11 cellular contexts compared by ENCODE assay signal in the genomic region with DNA sequence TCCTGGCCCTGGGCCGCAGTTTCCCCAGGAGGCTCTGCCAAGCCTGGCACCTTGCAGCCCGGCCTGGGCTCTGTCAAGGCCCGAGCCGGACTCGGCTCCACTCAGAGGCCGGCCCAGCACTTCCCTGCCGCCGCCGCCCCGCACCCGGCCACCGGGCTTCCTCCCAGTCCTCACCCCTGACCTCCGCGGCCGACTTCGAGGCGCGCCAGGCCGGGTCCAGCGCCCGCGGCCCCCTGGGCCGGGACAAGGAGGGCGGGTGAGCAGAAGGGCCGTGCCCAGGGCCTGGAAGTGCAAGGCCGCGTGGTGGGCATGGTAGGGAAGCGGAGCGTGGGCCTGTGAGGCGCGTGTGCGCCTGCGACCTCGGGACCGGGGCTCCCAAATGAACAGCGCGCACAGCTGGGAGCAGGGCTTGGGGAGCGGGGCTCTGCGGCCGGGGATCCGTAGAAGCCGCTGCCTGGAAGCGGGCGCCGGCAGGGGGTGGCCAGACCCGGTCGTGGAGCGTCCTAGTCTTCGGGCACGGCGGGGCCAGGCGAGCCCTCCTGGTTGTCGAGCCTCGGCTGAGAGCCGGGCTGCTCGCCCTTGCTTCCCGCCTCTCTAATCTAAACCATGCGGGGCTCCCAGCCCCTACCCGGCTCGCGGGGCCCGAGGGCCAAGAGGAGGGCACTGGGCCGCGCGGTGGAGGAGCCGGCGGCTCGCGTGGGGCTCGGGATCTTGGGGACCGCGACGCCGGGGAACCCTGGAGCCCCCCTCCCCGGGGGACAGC. TPM values are rescaled to one million over a fixed set of nuclear protein-coding genes. Genes with fewer than 3 reads are reported as not detected.
DNase-seq lines count a peak whose midpoint lies in the region; ATAC-seq, FAIRE-seq and TF ChIP-seq lines count a peak whose summit lies in the region.
"Had no signal": no experiment of that assay in that cellular context is flagged by ENCODE, and none has a peak within 500 bp of the region (broad histone marks: within the 10 kb centered on the region; RNA-seq: fewer than 3 reads in every experiment).

No MANE protein-coding gene starts in this region.

- H3K23ac ChIP-seq in H1 (ENCODE audit: insufficient read length) (no peak overlapping the region), mesenchymal stem cell (ENCODE audit: low read length in 2 of 2) (no peak overlapping the region)

- no peak overlapping the region for H3K56ac ChIP-seq in H1 (replicated peaks; ENCODE audit: insufficient read length, low read depth, low read length)

- H3K14ac ChIP-seq in H1 (ENCODE audit: insufficient read length) = no peak overlapping the region
- H3K14ac ChIP-seq in mesenchymal stem cell (ENCODE audit: low read length in 2 of 2) = no peak overlapping the region

- H4K91ac ChIP-seq in H1 (replicated peaks; ENCODE audit: insufficient read length, low read length) (no peak overlapping the region), mesenchymal stem cell (ENCODE audit: low read length) (no peak overlapping the region)

- peaks cover 17 to 22% of the 10 kb centered on the region in 2 experiments for H4K20me1 ChIP-seq in H1 (replicated peaks in 1 of 2; ENCODE audit: control insufficient read depth in 1 of 2, insufficient read depth in 2 of 2, low read length in 2 of 2)

- H2BK20ac ChIP-seq in H1 (ENCODE audit: low read length) = no peak overlapping the region

- 2% methylated on average over 47 of the region's 75 CpGs; no CpG with 5 or more reads in 1 of the 2 experiments for WGBS in H1 (ENCODE audit: extremely low coverage in 1 of 2, insufficient coverage in 1 of 2, insufficient read length in 1 of 2, insufficient replicate concordance in 2 of 2, low coverage in 1 of 2, low lambda C conversion rate in 2 of 2, missing lambda C conversion rate in 1 of 2), 2 experiments
- 4% methylated on average over 51 of the region's 75 CpGs for WGBS in mesenchymal stem cell

- H3K79me1 ChIP-seq in H1 (ENCODE audit: low read depth, low read length) = no peaks in the 10 kb centered on the region
- no peaks in the 10 kb centered on the region for H3K79me1 ChIP-seq in mesenchymal stem cell (replicated peaks; ENCODE audit: low read length, poor library complexity, severe bottlenecking)

- H3K9me3 Mint-ChIP-seq in activated T-cell treated with anti-CD3 and anti-CD28 coated beads, Interleukin-2, amount 50 U/mL, for 72 hours = no peaks in the 10 kb centered on the region

- peak overlapping the region in 1 of 2 donors; percentile 20 for H3K4me3 Mint-ChIP-seq in activated T-cell treated with anti-CD3 and anti-CD28 coated beads, Interleukin-2, amount 50 U/mL, for 72 hours

- H3K18ac ChIP-seq in H1 (ENCODE audit: extremely low read depth, low read length) (no peak overlapping the region), mesenchymal stem cell (ENCODE audit: low read depth in 1 of 2, low read length in 2 of 2) (no peak overlapping the region)

- H3K4me1 Mint-ChIP-seq in activated T-cell treated with anti-CD3 and anti-CD28 coated beads, Interleukin-2, amount 50 U/mL, for 72 hours (ENCODE audit: low read depth) = peaks cover 31% of the 10 kb centered on the region

- H3K4ac ChIP-seq in H1 (replicated peaks; ENCODE audit: insufficient read length, low read depth, low read length) (no peak overlapping the region), mesenchymal stem cell (ENCODE audit: low read depth in 1 of 2, low read length in 2 of 2) (no peak overlapping the region)

- H3K4me2 ChIP-seq in H1 (ENCODE audit: insufficient read depth in 1 of 2, low read depth in 2 of 2, low read length in 2 of 2) (peak overlapping the region; percentile 59 to 79), mesenchymal stem cell (ENCODE audit: low read length, poor library complexity, severe bottlenecking) (peak overlapping the region; percentile 69)

- H2AFZ ChIP-seq in H1 (ENCODE audit: low read length) (no peak overlapping the region), mesenchymal stem cell (ENCODE audit: low read depth, low read length) (peak overlapping the region; percentile 19)

- FAIRE-seq in H1 (lab: Jason Lieb, UNC) = no peak

- H3K27ac ChIP-seq in H1 (ENCODE audit: low read depth, low read length) (no peak overlapping the region), mesenchymal stem cell (ENCODE audit: low read length, poor library complexity, severe bottlenecking) (no peak overlapping the region), thoracic aorta (no peak overlapping the region)
- H3K27ac ChIP-seq: SK-N-MC had no signal

- H3K9me3 ChIP-seq in H1 (ENCODE audit: insufficient read depth in 2 of 2, low read depth in 1 of 2, low read length in 1 of 2) (peaks cover 0 to 4% of the 10 kb centered on the region in 2 experiments; a peak in 1 of 4 replicates), mesenchymal stem cell (ENCODE audit: control insufficient read depth, low read length) (no peaks in the 10 kb centered on the region), thoracic aorta (no peaks in the 10 kb centered on the region)

- H3K23me2 ChIP-seq in H1 (ENCODE audit: low read depth, low read length) = peaks cover 4% of the 10 kb centered on the region; the same call in 1 of the 2 replicates

- H2BK5ac ChIP-seq in H1 (ENCODE audit: low read depth, low read length) = no peak overlapping the region
- H2BK5ac ChIP-seq in mesenchymal stem cell (ENCODE audit: low read depth, low read length, poor library complexity, severe bottlenecking) = no peak overlapping the region

- peak; percentile 35 to 45 for ATAC-seq in activated T-cell treated with anti-CD3 and anti-CD28 coated beads, Interleukin-2, amount 50 U/mL, for 72 hours (replicated peaks in 1 of 2)
- ATAC-seq in thoracic aorta (ENCODE audit: insufficient number of reproducible peaks, low FRiP score, low read depth) (no peak), GM21737 (IDR thresholded peaks at IDR 0.05; ENCODE audit: unreplicated experiment) (no peak)

- no peak overlapping the region for H2BK12ac ChIP-seq in H1 (ENCODE audit: low read depth, low read length)
- no peak overlapping the region for H2BK12ac ChIP-seq in mesenchymal stem cell (ENCODE audit: low read length in 2 of 2)

- no peaks in the 10 kb centered on the region for H3K79me2 ChIP-seq in H1 (ENCODE audit: control insufficient read depth in 1 of 2, insufficient read depth in 2 of 2, low read length in 2 of 2)

- POLR2A ChIA-PET in H1 (lab: Charles Lee; ENCODE audit: partially characterized antibody) = interaction anchor here (0.8 to 1.1 kb wide), 2 partner anchors 12 to 38 kb away, joined by 3 to 6 read pairs; no protein-coding TSS in a partner anchor

- H2BK15ac ChIP-seq in H1 (ENCODE audit: low read length) (no peak overlapping the region), mesenchymal stem cell (ENCODE audit: low read depth, poor library complexity, severe bottlenecking) (peak overlapping the region; percentile 56)

- TF ChIP-seq RAD21 in H1 (IDR thresholded peaks at IDR 0.05 in 1 of 2, conservative IDR thresholded peaks at IDR 0.05 in 1 of 2; ENCODE audit: low read depth in 2 of 2, low read length in 2 of 2) = no peak

- TF ChIP-seq POLR2A in H1 (IDR thresholded peaks at IDR 0.05; ENCODE audit: control extremely low read depth in 1 of 2, low read depth in 2 of 2, low read length in 2 of 2) = no peak

- peak overlapping the region; percentile 16 to 59 (median 18); a peak in 6 of 8 replicates for H3K4me3 ChIP-seq in H1 (ENCODE audit: extremely low read depth in 1 of 4, insufficient read depth in 2 of 4, low read depth in 3 of 4, low read length in 4 of 4)
- peak overlapping the region in 1 of 2 experiments; percentile 60 for H3K4me3 ChIP-seq in mesenchymal stem cell (ENCODE audit: insufficient read depth in 1 of 2, low read depth in 1 of 2, low read length in 2 of 2)
- H3K4me3 ChIP-seq in thoracic aorta = peak overlapping the region; percentile 68
- H3K4me3 ChIP-seq: SK-N-MC had no signal

- H3K36me3 Mint-ChIP-seq in activated T-cell treated with anti-CD3 and anti-CD28 coated beads, Interleukin-2, amount 50 U/mL, for 72 hours (ENCODE audit: insufficient read depth in 2 of 2) = no peaks in the 10 kb centered on the region

- H3K4me1 ChIP-seq in H1 (replicated peaks in 1 of 4; ENCODE audit: control insufficient read depth in 3 of 4, insufficient read depth in 4 of 4, low read length in 3 of 4) (peaks cover 0 to 26% (median 10%) of the 10 kb centered on the region in 4 experiments; a peak in 5 of 7 replicates), mesenchymal stem cell (ENCODE audit: control insufficient read depth, insufficient read depth, low read depth, low read length) (peaks cover 21% of the 10 kb centered on the region), thoracic aorta (ENCODE audit: control insufficient read depth in 1 of 2, low read depth in 2 of 2) (peaks cover 9 to 22% of the 10 kb centered on the region in 2 donors)

- H3K36me3 ChIP-seq in H1 (ENCODE audit: control insufficient read depth in 2 of 4, insufficient read depth in 4 of 4, low read length in 3 of 4) (peaks cover 0 to 15% (median 0%) of the 10 kb centered on the region in 4 experiments; a peak in 1 of 8 replicates), mesenchymal stem cell (ENCODE audit: control insufficient read depth in 1 of 2, insufficient read depth in 2 of 2, low read depth in 1 of 2, low read length in 2 of 2) (no peaks in the 10 kb centered on the region), thoracic aorta (no peaks in the 10 kb centered on the region)

- TF ChIP-seq CTCF in H1 (IDR thresholded peaks at IDR 0.05; ENCODE audit: control extremely low read depth in 1 of 3, insufficient read depth in 1 of 3, low read depth in 1 of 3, low read length in 3 of 3) (no peak), thoracic aorta (IDR thresholded peaks at IDR 0.05) (no peak)

- no peak overlapping the region for H4K8ac ChIP-seq in H1 (ENCODE audit: extremely low read depth, insufficient read depth, low read length)
- no peak overlapping the region for H4K8ac ChIP-seq in mesenchymal stem cell (ENCODE audit: low read length)

- no peak overlapping the region for H4K5ac ChIP-seq in H1 (ENCODE audit: insufficient read length, low read depth, low read length)

- CTCF ChIA-PET in H1 (lab: Charles Lee; ENCODE audit: partially characterized antibody) = interaction anchor here (1.0 to 11.6 kb wide), 9 partner anchors 10 to 57 kb away, joined by 3 to 136 read pairs (median 9); partner anchors contain the start of gene TBX2

- H2AK5ac ChIP-seq in H1 (ENCODE audit: low read depth, low read length) (no peak overlapping the region), mesenchymal stem cell (ENCODE audit: low read length, severe bottlenecking) (no peak overlapping the region)

- no peak for DNase-seq in activated T-cell treated with anti-CD3 and anti-CD28 coated beads, Interleukin-2, amount 50 U/mL, for 72 hours
- no peak for DNase-seq in activated T-cell treated with anti-CD3 and anti-CD28 coated beads, Interleukin-2, amount 50 U/mL, for 48 hours
- DNase-seq in H1 (ENCODE audit: low read depth in 1 of 2, low spot score in 2 of 2) = peak in 1 of 2 experiments; percentile 83
- no peak for DNase-seq in mesenchymal stem cell
- DNase-seq in thoracic aorta (ENCODE audit: low spot score) = no peak
- DNase-seq in DMS79 (lab: John Stamatoyannopoulos, UW) = no peak
- DNase-seq in RPMI8226 = no peak
- DNase-seq: activated CD8-positive, alpha-beta memory T cell treated with anti-CD3 and anti-CD28 coated beads for 24 hours; NCI-H2081 had no signal

- H3K27me3 ChIP-seq in H1 (replicated peaks in 1 of 4; ENCODE audit: control insufficient read depth in 3 of 4, extremely low read depth in 1 of 4, insufficient read depth in 3 of 4, low read length in 3 of 4) (peaks cover 63 to 90% (median 71%) of the 10 kb centered on the region in 4 experiments), mesenchymal stem cell (ENCODE audit: control insufficient read depth in 1 of 2, insufficient read depth in 1 of 2, low read length in 2 of 2) (peaks cover 70 to 78% of the 10 kb centered on the region in 2 experiments), thoracic aorta (replicated peaks; ENCODE audit: insufficient read depth) (peaks cover 30% of the 10 kb centered on the region)

- H3K9ac ChIP-seq in H1 (replicated peaks in 1 of 4; ENCODE audit: extremely low read depth in 1 of 4, low read depth in 3 of 4, low read length in 3 of 4) (no peak overlapping the region), mesenchymal stem cell (ENCODE audit: low read length) (peak overlapping the region; percentile 43)

- H2BK120ac ChIP-seq in H1 (replicated peaks; ENCODE audit: low read depth, low read length) (no peak overlapping the region), mesenchymal stem cell (ENCODE audit: low read depth, low read length) (peak overlapping the region; percentile 66)

- H3K27ac Mint-ChIP-seq in activated T-cell treated with anti-CD3 and anti-CD28 coated beads, Interleukin-2, amount 50 U/mL, for 72 hours = no peak overlapping the region

- TF ChIP-seq EP300 in H1 (IDR thresholded peaks at IDR 0.05; ENCODE audit: borderline replicate concordance in 1 of 2, low read depth in 2 of 2, low read length in 2 of 2) = no peak

- H3K27me3 Mint-ChIP-seq in activated T-cell treated with anti-CD3 and anti-CD28 coated beads, Interleukin-2, amount 50 U/mL, for 72 hours (ENCODE audit: low read depth) = peaks cover 66% of the 10 kb centered on the region

RNA-seq across cellular contexts. Expression of gene TBX4, which starts 0.5 kb away (rescaled TPM):
- total RNA-seq in activated T-cell treated with anti-CD3 and anti-CD28 coated beads, Interleukin-2, amount 50 U/mL, for 72 hours = not detected
- not detected in 2 replicates for total RNA-seq in H1 (2021; fragmentation: NEBNext Ultra II Directional; extraction: Animal tissue kit (Norgen Biotek cat#: 25700))
- polyA plus RNA-seq in H1 (2011; rRNA removed) = 0.02 TPM in 1 of 2 replicates, not detected in the other
- polyA plus RNA-seq in H1 (2011; cell fraction: cytosol; rRNA removed) = not detected
- not detected for polyA plus RNA-seq in H1 (2011; cell fraction: nucleus; rRNA removed)
- 0.15 to 0.34 TPM in 2 of 4 replicates, not detected in the others for polyA plus RNA-seq in H1 (2012, experiment 1 of 2)
- 0.04 TPM for polyA plus RNA-seq in H1 (2012, experiment 2 of 2)
- not detected for polyA plus RNA-seq in H1 (2013, experiment 1 of 2)
- polyA plus RNA-seq in H1 (2013, experiment 2 of 2) = 0.02 TPM
- polyA minus RNA-seq in H1 (2011; rRNA and poly(A)+ RNA removed) = not detected in 2 replicates
- polyA minus RNA-seq in H1 (2011; cell fraction: cytosol; rRNA and poly(A)+ RNA removed) = not detected
- not detected for polyA minus RNA-seq in H1 (2011; cell fraction: nucleus; rRNA and poly(A)+ RNA removed)
- polyA plus RNA-seq in mesenchymal stem cell (2013, experiment 1 of 2) = not detected
- polyA plus RNA-seq in mesenchymal stem cell (2013, experiment 2 of 2) = not detected
- not detected for total RNA-seq in thoracic aorta

RNA-seq across cellular contexts. Expression of gene TBX2, which starts 52.1 kb away (rescaled TPM):
- total RNA-seq in activated T-cell treated with anti-CD3 and anti-CD28 coated beads, Interleukin-2, amount 50 U/mL, for 72 hours = under 1 TPM; 0.10 to 0.44 TPM
- not detected in 2 replicates for total RNA-seq in H1 (2021; fragmentation: NEBNext Ultra II Directional; extraction: Animal tissue kit (Norgen Biotek cat#: 25700))
- 0.02 TPM in 1 of 2 replicates, not detected in the other for polyA plus RNA-seq in H1 (2011; rRNA removed)
- not detected for polyA plus RNA-seq in H1 (2011; cell fraction: cytosol; rRNA removed)
- not detected for polyA plus RNA-seq in H1 (2011; cell fraction: nucleus; rRNA removed)
- 0.09 TPM in 1 of 4 replicates, not detected in the others for polyA plus RNA-seq in H1 (2012, experiment 1 of 2)
- polyA plus RNA-seq in H1 (2012, experiment 2 of 2) = not detected
- polyA plus RNA-seq in H1 (2013, experiment 1 of 2) = not detected
- not detected for polyA plus RNA-seq in H1 (2013, experiment 2 of 2)
- polyA minus RNA-seq in H1 (2011; rRNA and poly(A)+ RNA removed) = not detected in 2 replicates
- not detected for polyA minus RNA-seq in H1 (2011; cell fraction: cytosol; rRNA and poly(A)+ RNA removed)
- polyA minus RNA-seq in H1 (2011; cell fraction: nucleus; rRNA and poly(A)+ RNA removed) = not detected
- 118 TPM for polyA plus RNA-seq in mesenchymal stem cell (2013, experiment 1 of 2)
- 123 TPM for polyA plus RNA-seq in mesenchymal stem cell (2013, experiment 2 of 2)
- 10 to 100 TPM; 35.2 to 49.5 TPM for total RNA-seq in thoracic aorta

Comparison
In these comparisons a context has a peak if more than half of its experiments do, and no peak if none do; other contexts are left out.
1. ATAC-seq: peak in activated T-cell treated with anti-CD3 and anti-CD28 coated beads, Interleukin-2, amount 50 U/mL, for 72 hours (2 of 2); none in thoracic aorta (single experiment) and GM21737 (single experiment).
2. RNA of gene TBX2, which starts 52.1 kb away (total RNA-seq): 35.2 to 49.5 TPM in thoracic aorta; 0.10 to 0.44 TPM in activated T-cell treated with anti-CD3 and anti-CD28 coated beads, Interleukin-2, amount 50 U/mL, for 72 hours and not detected in H1; every median in the first group is over 10 times any median in the second.